Comparison of ENCODE assay signal across 17 cellular contexts in genomic region chr5:138656916-138657315, GRCh38.
"Had no signal": no experiment of that assay in that cellular context is flagged by ENCODE, and none has a peak within 500 bp of the region (broad histone marks: within the 10 kb centered on the region; RNA-seq: fewer than 3 reads in every experiment).

No MANE protein-coding gene starts in this region.

- H3K27ac ChIP-seq: adrenal gland, epithelial cell of prostate, ovary, vagina had no signal

- H3K4me2 ChIP-seq: SK-N-SH had no signal

- H3K36me3 ChIP-seq: adrenal gland, ovary, vagina had no signal

- ATAC-seq: activated CD4-positive, alpha-beta T cell treated with anti-CD3 and anti-CD28 coated beads for 36 hours; activated CD8-positive, alpha-beta T cell treated with anti-CD3 and anti-CD28 coated beads for 36 hours; activated T-helper 17 cell treated with anti-CD3 and anti-CD28 coated beads, Interleukin-2, amount 50 U/mL, for 72 hours; naive thymus-derived CD8-positive, alpha-beta T cell; T-cell; WTC11 had no signal

- H3K4me3 ChIP-seq: adrenal gland, ovary, vagina had no signal

- H3K27me3 ChIP-seq: adrenal gland, ovary, vagina had no signal

- H3K4me1 ChIP-seq: adrenal gland, vagina had no signal

- H3K9me3 ChIP-seq: adrenal gland, ovary, SK-N-SH, vagina had no signal

- DNase-seq: activated CD4-positive, alpha-beta T cell treated with anti-CD3 and anti-CD28 coated beads for 36 hours; activated CD8-positive, alpha-beta T cell treated with anti-CD3 and anti-CD28 coated beads for 36 hours; activated naive CD4-positive, alpha-beta T cell treated with anti-CD3 and anti-CD28 coated beads, Interleukin-2, amount 10 ng/mL, durations not matched to agents 7 days and 5 days; adrenal gland; naive thymus-derived CD8-positive, alpha-beta T cell; stimulated activated CD4-positive, alpha-beta T cell treated with anti-CD3 and anti-CD28 coated beads, Interleukin-12 subunit alpha, Interleukin-12 subunit beta, amount 100 ng/mL, for 4 hours; stimulated activated CD4-positive, alpha-beta T cell treated with anti-CD3 and anti-CD28 coated beads, Interleukin-1b, Interleukin-23, amount 100 ng/mL, for 48 hours; stimulated activated CD8-positive, alpha-beta memory T cell treated with anti-CD3 and anti-CD28 coated beads, Interleukin-4, amount 100 ng/mL, for 48 hours; stimulated activated naive CD4-positive, alpha-beta T cell treated with Interleukin-2 at 50 U/mL for 16 hours; T-cell; trophoblast cell had no signal

- H3K9ac ChIP-seq: SK-N-SH had no signal
